8 cellular contexts compared by ENCODE assay signal in the genomic region with DNA sequence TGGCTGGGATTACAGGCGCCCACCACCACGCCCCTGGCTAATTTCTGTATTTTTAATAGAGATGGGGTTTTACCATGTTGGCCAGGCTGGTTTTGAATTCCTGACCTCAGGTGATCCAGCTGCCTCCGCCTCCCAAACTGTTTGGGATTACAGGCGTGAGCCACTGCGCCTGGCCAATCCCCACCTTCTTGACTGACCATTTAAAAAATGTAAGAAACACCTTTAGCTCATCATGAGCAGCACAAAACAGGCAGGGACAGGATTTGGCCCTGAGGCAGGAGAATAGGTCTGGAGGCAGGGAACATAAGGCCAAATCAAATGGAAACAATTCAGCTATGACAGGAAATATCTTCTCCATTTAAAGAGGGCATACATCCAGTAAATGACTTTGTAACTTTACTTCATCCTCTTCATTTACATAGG. TPM values are rescaled to one million over a fixed set of nuclear protein-coding genes. Genes with fewer than 3 reads are reported as not detected.
DNase-seq lines count a peak whose midpoint lies in the region; ATAC-seq and TF ChIP-seq lines count a peak whose summit lies in the region.
"Had no signal": no experiment of that assay in that cellular context is flagged by ENCODE, and none has a peak within 500 bp of the region (broad histone marks: within the 10 kb centered on the region; RNA-seq: fewer than 3 reads in every experiment).

No MANE protein-coding gene starts in this region.

- H3K4me3 Mint-ChIP-seq in activated CD8-positive, alpha-beta T cell treated with anti-CD3 and anti-CD28 coated beads, Interleukin-2, amount 10 ng/mL, durations not matched to agents 7 days and 5 days: peak overlapping the region; percentile 90
- peak overlapping the region; percentile 84 to 87 for H3K4me3 Mint-ChIP-seq in stimulated activated naive CD8-positive, alpha-beta T cell treated with anti-CD3 and anti-CD28 coated beads, Interleukin-15, amount 100 ng/mL, for 72 hours

- H3K27me3 Mint-ChIP-seq in activated CD8-positive, alpha-beta T cell treated with anti-CD3 and anti-CD28 coated beads, Interleukin-2, amount 10 ng/mL, durations not matched to agents 7 days and 5 days (ENCODE audit: low read depth): no peaks in the 10 kb centered on the region
- H3K27me3 Mint-ChIP-seq in stimulated activated naive CD8-positive, alpha-beta T cell treated with anti-CD3 and anti-CD28 coated beads, Interleukin-15, amount 100 ng/mL, for 72 hours: no peaks in the 10 kb centered on the region

- H3K9me3 Mint-ChIP-seq in activated CD8-positive, alpha-beta T cell treated with anti-CD3 and anti-CD28 coated beads, Interleukin-2, amount 10 ng/mL, durations not matched to agents 7 days and 5 days (ENCODE audit: insufficient read depth): no peaks in the 10 kb centered on the region
- H3K9me3 Mint-ChIP-seq in stimulated activated naive CD8-positive, alpha-beta T cell treated with anti-CD3 and anti-CD28 coated beads, Interleukin-15, amount 100 ng/mL, for 72 hours: no peaks in the 10 kb centered on the region

- no peaks in the 10 kb centered on the region for H3K9me3 ChIP-seq in iPS-15b (ENCODE audit: control insufficient read depth, insufficient read depth, low read length)

- no peak overlapping the region for H3K9ac ChIP-seq in iPS-15b (ENCODE audit: low read depth, low read length)

- peaks cover 12% of the 10 kb centered on the region for H3K36me3 ChIP-seq in iPS-15b (ENCODE audit: control insufficient read depth, insufficient read depth, low read length)

- ATAC-seq in activated CD8-positive, alpha-beta T cell treated with anti-CD3 and anti-CD28 coated beads, Interleukin-2, amount 10 ng/mL, durations not matched to agents 7 days and 5 days: no peak
- no peak for ATAC-seq in stimulated activated naive CD8-positive, alpha-beta T cell treated with anti-CD3 and anti-CD28 coated beads, Interleukin-15, amount 100 ng/mL, for 72 hours
- ATAC-seq in GM19023 (IDR thresholded peaks at IDR 0.05; ENCODE audit: unreplicated experiment) (no peak), esophagus mucosa (no peak), HG03280 (IDR thresholded peaks at IDR 0.05; ENCODE audit: unreplicated experiment) (no peak)

- POLR2A ChIA-PET in activated CD8-positive, alpha-beta T cell treated with anti-CD3 and anti-CD28 coated beads, Interleukin-2, amount 10 ng/mL, durations not matched to agents 7 days and 5 days (lab: Charles Lee): interaction anchor here (1.0 to 1.9 kb wide), 4 partner anchors 9 to 89 kb away, joined by 3 to 7 read pairs (median 6); partner anchors contain the start of genes JUND and RAB3A

- H3K36me3 Mint-ChIP-seq in activated CD8-positive, alpha-beta T cell treated with anti-CD3 and anti-CD28 coated beads, Interleukin-2, amount 10 ng/mL, durations not matched to agents 7 days and 5 days (ENCODE audit: low read depth): peaks cover 8% of the 10 kb centered on the region

- H3K27me3 ChIP-seq in iPS-15b (ENCODE audit: control insufficient read depth, insufficient read depth, low read length): no peaks in the 10 kb centered on the region

- H3K4me1 Mint-ChIP-seq in activated CD8-positive, alpha-beta T cell treated with anti-CD3 and anti-CD28 coated beads, Interleukin-2, amount 10 ng/mL, durations not matched to agents 7 days and 5 days (ENCODE audit: low read depth): peaks cover 26% of the 10 kb centered on the region
- peaks cover 27% of the 10 kb centered on the region for H3K4me1 Mint-ChIP-seq in stimulated activated naive CD8-positive, alpha-beta T cell treated with anti-CD3 and anti-CD28 coated beads, Interleukin-15, amount 100 ng/mL, for 72 hours

- peaks cover 4% of the 10 kb centered on the region for H3K4me1 ChIP-seq in iPS-15b (ENCODE audit: control insufficient read depth, insufficient read depth, low read length)

- no peak for TF ChIP-seq CTCF in HFF-Myc (IDR thresholded peaks at IDR 0.05; ENCODE audit: low read depth, low read length, missing control alignments)

- H3K4me3 ChIP-seq in HFF-Myc (replicated peaks; ENCODE audit: low read depth, low read length) (peak overlapping the region; percentile 60), iPS-15b (ENCODE audit: low read depth, low read length) (peak overlapping the region; percentile 67)

- H3K27ac Mint-ChIP-seq in activated CD8-positive, alpha-beta T cell treated with anti-CD3 and anti-CD28 coated beads, Interleukin-2, amount 10 ng/mL, durations not matched to agents 7 days and 5 days: peak overlapping the region; percentile 93
- peak overlapping the region in 1 of 2 donors; percentile 7 for H3K27ac Mint-ChIP-seq in stimulated activated naive CD8-positive, alpha-beta T cell treated with anti-CD3 and anti-CD28 coated beads, Interleukin-15, amount 100 ng/mL, for 72 hours

- DNase-seq in HFF-Myc (ENCODE audit: extremely low read depth, low read depth): no peak
- DNase-seq in activated CD8-positive, alpha-beta T cell treated with anti-CD3 and anti-CD28 coated beads, Interleukin-2, amount 10 ng/mL, durations not matched to agents 7 days and 5 days: no peak
- DNase-seq in stimulated activated naive CD8-positive, alpha-beta T cell treated with anti-CD3 and anti-CD28 coated beads, Interleukin-15, amount 100 ng/mL, for 72 hours: no peak

- CTCF ChIA-PET in activated CD8-positive, alpha-beta T cell treated with anti-CD3 and anti-CD28 coated beads, Interleukin-2, amount 10 ng/mL, durations not matched to agents 7 days and 5 days (lab: Charles Lee): interaction anchor here (0.7 to 5.4 kb wide), 21 partner anchors 10 to 225 kb away, joined by 3 to 55 read pairs (median 5); partner anchors contain the start of genes IFI30, JUND, LSM4 and PIK3R2

RNA-seq across cellular contexts. Expression of gene MPV17L2, which starts 1.4 kb away (rescaled TPM):
- total RNA-seq in activated CD8-positive, alpha-beta T cell treated with anti-CD3 and anti-CD28 coated beads, Interleukin-2, amount 10 ng/mL, durations not matched to agents 7 days and 5 days: 10 to 100 TPM in 1 of 2 experiments, 1 to 10 TPM in 1; 9.2 to 10.9 TPM
- total RNA-seq in esophagus mucosa: 6.8 TPM

RNA-seq across cellular contexts. Expression of gene RAB3A, which starts 12.2 kb away (rescaled TPM):
- total RNA-seq in activated CD8-positive, alpha-beta T cell treated with anti-CD3 and anti-CD28 coated beads, Interleukin-2, amount 10 ng/mL, durations not matched to agents 7 days and 5 days: 1 to 10 TPM; 5.6 to 6.2 TPM
- 1.1 TPM for total RNA-seq in esophagus mucosa

RNA-seq across cellular contexts. Expression of gene IFI30, which starts 18.0 kb away (rescaled TPM):
- 10 to 100 TPM; 67.4 to 72.3 TPM for total RNA-seq in activated CD8-positive, alpha-beta T cell treated with anti-CD3 and anti-CD28 coated beads, Interleukin-2, amount 10 ng/mL, durations not matched to agents 7 days and 5 days
- total RNA-seq in esophagus mucosa: 17.0 TPM

RNA-seq across cellular contexts. Expression of gene PDE4C, which starts 34.6 kb away (rescaled TPM):
- total RNA-seq in activated CD8-positive, alpha-beta T cell treated with anti-CD3 and anti-CD28 coated beads, Interleukin-2, amount 10 ng/mL, durations not matched to agents 7 days and 5 days: under 1 TPM in 1 of 2 experiments, not detected in 1; 0.08 TPM
- total RNA-seq in esophagus mucosa: 0.16 TPM
- total RNA-seq: T-helper 2 cell treated with Interferon-gamma antibody and Interleukin-4, amounts not matched to agents 100 ng/mL and 5 ng/mL, for 36 hours had no signal

RNA-seq across cellular contexts. Expression of gene PIK3R2, which starts 38.7 kb away (rescaled TPM):
- total RNA-seq in activated CD8-positive, alpha-beta T cell treated with anti-CD3 and anti-CD28 coated beads, Interleukin-2, amount 10 ng/mL, durations not matched to agents 7 days and 5 days: 1 to 10 TPM; 7.8 to 9.2 TPM
- total RNA-seq in esophagus mucosa: 35.6 TPM
